ENCODE assay signal across 8 cellular contexts in genomic region chr14:64387232-64387737, GRCh38. TPM values are rescaled to one million over a fixed set of nuclear protein-coding genes. Genes with fewer than 3 reads are reported as not detected.
A peak's percentile ranks its signal among the peaks of the same experiment; 100 is the strongest.
DNase-seq lines count a peak whose midpoint lies in the region; ATAC-seq, FAIRE-seq and TF ChIP-seq lines count a peak whose summit lies in the region.

No MANE protein-coding gene starts in this region.

- H3K4me1 ChIP-seq in body of pancreas (peaks cover 21% of the 10 kb centered on the region), kidney (ENCODE audit: control insufficient read depth in 1 of 2, insufficient read depth in 1 of 2, low read depth in 1 of 2, low read length in 2 of 2) (peaks cover 5 to 11% of the 10 kb centered on the region in 2 donors)

- H3K9me3 Mint-ChIP-seq in stimulated activated naive CD8-positive, alpha-beta T cell treated with anti-CD3 and anti-CD28 coated beads, Interleukin-15, amount 100 ng/mL, for 72 hours, result no peaks in the 10 kb centered on the region

- no peaks in the 10 kb centered on the region for H3K27me3 ChIP-seq in H7 (ENCODE audit: control insufficient read depth, insufficient read depth, low read length)
- H3K27me3 ChIP-seq in body of pancreas, result no peaks in the 10 kb centered on the region

- H3K27ac ChIP-seq in body of pancreas, result peak overlapping the region; percentile 75 to 92 (median 84)
- peak overlapping the region; percentile 74 to 83 for H3K27ac ChIP-seq in kidney (ENCODE audit: low read depth in 2 of 2, low read length in 2 of 2)

- 3% methylated on average over 18 to 25 of the region's 25 CpGs for WGBS in body of pancreas, 2 donors

- H3K36me3 ChIP-seq in H7 (replicated peaks; ENCODE audit: control insufficient read depth, insufficient read depth, low read length), result peaks cover 2% of the 10 kb centered on the region
- H3K36me3 ChIP-seq in body of pancreas (replicated peaks in 1 of 2; ENCODE audit: insufficient read depth in 1 of 2, low read depth in 2 of 2), result no peaks in the 10 kb centered on the region
- no peaks in the 10 kb centered on the region for H3K36me3 ChIP-seq in kidney (ENCODE audit: control insufficient read depth in 1 of 2, insufficient read depth in 2 of 2, low read length in 2 of 2)

- no peak for FAIRE-seq in kidney (lab: Jason Lieb, UNC)

- H3K27me3 Mint-ChIP-seq in stimulated activated naive CD8-positive, alpha-beta T cell treated with anti-CD3 and anti-CD28 coated beads, Interleukin-15, amount 100 ng/mL, for 72 hours, result no peaks in the 10 kb centered on the region

- H3K9me3 ChIP-seq in body of pancreas (no peaks in the 10 kb centered on the region), kidney (ENCODE audit: control insufficient read depth in 1 of 2, low read length in 2 of 2) (no peaks in the 10 kb centered on the region)

- peak overlapping the region; percentile 95 to 99 for H3K27ac Mint-ChIP-seq in stimulated activated naive CD8-positive, alpha-beta T cell treated with anti-CD3 and anti-CD28 coated beads, Interleukin-15, amount 100 ng/mL, for 72 hours

- peak overlapping the region; percentile 89 for H3K4me3 ChIP-seq in H7 (ENCODE audit: insufficient read depth, low read depth, low read length)
- peak overlapping the region; percentile 57 to 61 for H3K4me3 ChIP-seq in body of pancreas
- H3K4me3 ChIP-seq in kidney (ENCODE audit: low read length in 2 of 2), result peak overlapping the region; percentile 74 to 86

- intact Hi-C loops in body of pancreas (cut with DNase I), result no loop called here
- intact Hi-C loops in kidney (cut with DNase I), result no loop called here

- no peak for ATAC-seq in body of pancreas
- ATAC-seq in stimulated activated naive CD8-positive, alpha-beta T cell treated with anti-CD3 and anti-CD28 coated beads, Interleukin-15, amount 100 ng/mL, for 72 hours, result peak; percentile 62
- no peak for ATAC-seq in GM19463 (IDR thresholded peaks at IDR 0.05; ENCODE audit: unreplicated experiment)
- ATAC-seq in HG03025 (IDR thresholded peaks at IDR 0.05; ENCODE audit: low FRiP score, unreplicated experiment), result no peak

- DNase-seq in ELF-1 (ENCODE audit: low read depth, low spot score) (peak; percentile 71), H7 (peak; percentile 37), NCI-H345 treated with DMSO at 0.1 percent for 48 hours (lab: John Stamatoyannopoulos, UW; ENCODE audit: unreplicated experiment) (peak; percentile 6), body of pancreas (no peak), kidney (peak; percentile 80)
- no peak for DNase-seq in stimulated activated naive CD8-positive, alpha-beta T cell treated with anti-CD3 and anti-CD28 coated beads, Interleukin-15, amount 100 ng/mL, for 72 hours

- H3K4me3 Mint-ChIP-seq in stimulated activated naive CD8-positive, alpha-beta T cell treated with anti-CD3 and anti-CD28 coated beads, Interleukin-15, amount 100 ng/mL, for 72 hours, result peak overlapping the region; percentile 93 to 95

- H3K9ac ChIP-seq in kidney (ENCODE audit: low read length in 2 of 2), result peak overlapping the region; percentile 60 to 88

- no peak for TF ChIP-seq POLR2A in body of pancreas (IDR thresholded peaks at IDR 0.05)

- H3K4me1 Mint-ChIP-seq in stimulated activated naive CD8-positive, alpha-beta T cell treated with anti-CD3 and anti-CD28 coated beads, Interleukin-15, amount 100 ng/mL, for 72 hours, result peaks cover 29% of the 10 kb centered on the region

- TF ChIP-seq CTCF in body of pancreas (IDR thresholded peaks at IDR 0.05) (no peak), kidney (IDR thresholded peaks at IDR 0.05; ENCODE audit: borderline replicate concordance, extremely low read depth, insufficient read depth) (no peak)

RNA-seq across cellular contexts. Expression of gene MTHFD1, which starts 0.9 kb away (rescaled TPM):
- 55.8 and 58.6 TPM in 2 replicates for total RNA-seq in H7 (2014; rRNA removed; shearing (Covaris generic))
- total RNA-seq in body of pancreas (10 to 100 TPM; 20.2 to 29.3 TPM), kidney (76.1 TPM)
- polyA plus RNA-seq in kidney (ENCODE audit: insufficient read depth, low read depth, low replicate concordance), result 73.0 TPM

Comparison
In these comparisons a context has a peak if more than half of its experiments do, and no peak if none do; other contexts are left out.
1. DNase-seq: peak in ELF-1 (single experiment), H7 (single experiment), NCI-H345 treated with DMSO at 0.1 percent for 48 hours (single experiment) and kidney (single experiment); none in body of pancreas (0 of 4) and stimulated activated naive CD8-positive, alpha-beta T cell treated with anti-CD3 and anti-CD28 coated beads, Interleukin-15, amount 100 ng/mL, for 72 hours (0 of 2).
2. Peak in every context shown above with its lines, with median percentiles within 50 percentile points of each other: H3K4me3 ChIP-seq.